ENCODE assay signal across 11 cellular contexts in genomic region chr3:143897558-143898305, GRCh38. TPM values are rescaled to one million over a fixed set of nuclear protein-coding genes. Genes with fewer than 3 reads are reported as not detected.
DNase-seq lines count a peak whose midpoint lies in the region; ATAC-seq and TF ChIP-seq lines count a peak whose summit lies in the region.
"Had no signal": no experiment of that assay in that cellular context is flagged by ENCODE, and none has a peak within 500 bp of the region (broad histone marks: within the 10 kb centered on the region; RNA-seq: fewer than 3 reads in every experiment).

No MANE protein-coding gene starts in this region.

- DNase-seq in HS-27A (ENCODE audit: low read depth): peak; percentile 51
- DNase-seq in astrocyte of the hippocampus (ENCODE audit: low read depth, low spot score): peak; percentile 79
- peak; percentile 15 for DNase-seq in hepatic stellate cell (ENCODE audit: low spot score)
- DNase-seq in pulmonary artery endothelial cell (ENCODE audit: low read depth, low spot score): peak; percentile 19
- no peak for DNase-seq in GDM1 (lab: John Stamatoyannopoulos, UW)
- DNase-seq: Karpas-422, NCI-H82, pancreas had no signal

- no peak for TF ChIP-seq POLR2A in GM18505 (IDR thresholded peaks at IDR 0.05; ENCODE audit: borderline replicate concordance, extremely low read depth, insufficient read depth, insufficient read length)

- ATAC-seq in GM18505 (IDR thresholded peaks at IDR 0.05; ENCODE audit: unreplicated experiment): no peak
- ATAC-seq in GM21737 (IDR thresholded peaks at IDR 0.05; ENCODE audit: unreplicated experiment): no peak

RNA-seq across cellular contexts. Expression of gene SLC9A9, which starts 49.5 kb away (rescaled TPM):
- 2.3 and 4.2 TPM in 2 replicates for total RNA-seq in pulmonary artery endothelial cell
- total RNA-seq: Daoy had no signal
